8 cellular contexts compared by ENCODE assay signal in the genomic region with DNA sequence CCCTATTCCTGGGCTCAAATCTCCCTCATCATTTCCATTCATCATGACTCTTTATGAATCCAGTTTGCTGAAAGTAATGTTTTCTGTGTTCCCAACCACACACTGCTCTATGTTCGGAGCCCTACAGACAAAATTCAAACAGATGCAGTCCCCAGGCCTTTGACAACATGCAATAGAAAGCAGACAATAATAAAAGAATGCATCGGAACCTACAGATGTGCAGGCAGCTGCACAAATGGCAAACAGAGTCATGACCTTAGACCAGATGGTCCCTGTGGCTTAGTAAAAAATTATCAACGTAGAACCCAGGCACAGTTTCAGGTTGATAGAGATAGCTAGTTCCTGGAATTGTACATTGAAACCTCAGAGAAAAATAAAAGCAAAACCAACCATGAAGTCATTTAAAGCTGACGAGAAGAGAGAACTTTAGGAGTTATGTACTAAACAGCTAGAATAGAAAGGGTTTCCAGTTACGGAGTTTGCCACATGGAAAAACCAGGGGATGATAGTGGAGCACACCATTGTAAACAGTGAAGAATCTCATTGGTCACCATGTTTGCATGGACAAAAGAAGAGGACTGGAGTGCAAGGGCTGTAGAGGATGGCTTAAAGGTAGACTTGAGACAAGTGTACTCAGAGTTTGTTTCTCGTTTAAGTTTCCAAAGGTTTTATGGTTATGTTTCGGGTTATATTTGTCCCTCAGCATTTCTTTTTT. TPM values are rescaled to one million over a fixed set of nuclear protein-coding genes. Genes with fewer than 3 reads are reported as not detected.
A peak's percentile ranks its signal among the peaks of the same experiment; 100 is the strongest.
DNase-seq lines count a peak whose midpoint lies in the region; ATAC-seq lines count a peak whose summit lies in the region.

No MANE protein-coding gene starts in this region.

- H3K27me3 Mint-ChIP-seq in activated naive CD8-positive, alpha-beta T cell treated with anti-CD3 and anti-CD28 coated beads, Interleukin-2, amount 10 ng/mL, durations not matched to agents 7 days and 5 days: no peaks in the 10 kb centered on the region

- ATAC-seq in GM18858 (IDR thresholded peaks at IDR 0.05; ENCODE audit: unreplicated experiment): peak; percentile 73
- peak; percentile 73 for ATAC-seq in GM21526 (IDR thresholded peaks at IDR 0.05; ENCODE audit: low FRiP score, unreplicated experiment)
- peak; percentile 78 for ATAC-seq in HG03439 (IDR thresholded peaks at IDR 0.05; ENCODE audit: unreplicated experiment)
- ATAC-seq in activated naive CD8-positive, alpha-beta T cell treated with anti-CD3 and anti-CD28 coated beads, Interleukin-2, amount 10 ng/mL, durations not matched to agents 7 days and 5 days (ENCODE audit: low read depth): peak; percentile 41

- DNase-seq in activated naive CD8-positive, alpha-beta T cell treated with anti-CD3 and anti-CD28 coated beads, Interleukin-2, amount 10 ng/mL, durations not matched to agents 7 days and 5 days: no peak
- DNase-seq in DMS53 (lab: John Stamatoyannopoulos, UW): no peak
- DNase-seq in NCI-H345 (lab: John Stamatoyannopoulos, UW): no peak
- no peak for DNase-seq in HuH-7 (ENCODE audit: low spot score)
- no peak for DNase-seq in NCI-H1092 (lab: John Stamatoyannopoulos, UW)

- peak overlapping the region; percentile 100 for H3K27ac Mint-ChIP-seq in activated naive CD8-positive, alpha-beta T cell treated with anti-CD3 and anti-CD28 coated beads, Interleukin-2, amount 10 ng/mL, durations not matched to agents 7 days and 5 days

- peaks cover 4% of the 10 kb centered on the region for H3K36me3 Mint-ChIP-seq in activated naive CD8-positive, alpha-beta T cell treated with anti-CD3 and anti-CD28 coated beads, Interleukin-2, amount 10 ng/mL, durations not matched to agents 7 days and 5 days

- H3K9me3 Mint-ChIP-seq in activated naive CD8-positive, alpha-beta T cell treated with anti-CD3 and anti-CD28 coated beads, Interleukin-2, amount 10 ng/mL, durations not matched to agents 7 days and 5 days: peaks cover 1% of the 10 kb centered on the region

- peaks cover 56% of the 10 kb centered on the region for H3K4me1 Mint-ChIP-seq in activated naive CD8-positive, alpha-beta T cell treated with anti-CD3 and anti-CD28 coated beads, Interleukin-2, amount 10 ng/mL, durations not matched to agents 7 days and 5 days

- H3K4me3 Mint-ChIP-seq in activated naive CD8-positive, alpha-beta T cell treated with anti-CD3 and anti-CD28 coated beads, Interleukin-2, amount 10 ng/mL, durations not matched to agents 7 days and 5 days: peak overlapping the region; percentile 97

- POLR2A ChIA-PET in activated naive CD8-positive, alpha-beta T cell treated with anti-CD3 and anti-CD28 coated beads, Interleukin-2, amount 10 ng/mL, durations not matched to agents 7 days and 5 days (lab: Charles Lee): interaction anchor here (0.8 to 5.7 kb wide), 8 partner anchors 23 to 1566 kb away, joined by 3 to 89 read pairs (median 4); a partner anchor contains a TSS

RNA-seq across cellular contexts. Expression of a gene that starts 23.2 kb away (rescaled TPM):
- total RNA-seq in activated naive CD8-positive, alpha-beta T cell treated with anti-CD3 and anti-CD28 coated beads, Interleukin-2, amount 10 ng/mL, durations not matched to agents 7 days and 5 days: 10 to 100 TPM; 13.4 to 16.1 TPM
